ENCODE assay signal across 33 cellular contexts in the genomic region with DNA sequence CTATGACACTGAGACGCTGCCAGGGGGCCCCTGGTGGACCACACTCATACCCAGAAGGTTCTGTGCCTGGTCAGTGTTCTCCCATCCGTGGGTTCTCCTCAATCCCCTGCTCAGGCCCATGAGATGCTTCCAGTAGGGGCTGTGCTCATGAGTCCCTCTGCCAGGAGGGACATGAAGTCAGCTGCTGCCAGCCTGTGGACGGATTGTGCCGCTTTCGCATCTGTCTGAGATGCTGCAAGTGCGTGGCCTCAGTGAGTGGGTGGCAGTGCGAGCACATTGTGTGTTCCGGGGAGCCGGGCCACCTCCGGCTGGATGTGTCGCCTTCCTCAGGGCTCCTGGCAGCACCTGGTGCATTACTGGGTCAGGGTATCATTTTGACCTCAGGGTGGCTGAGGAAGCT. TPM values are rescaled to one million over a fixed set of nuclear protein-coding genes. Genes with fewer than 3 reads are reported as not detected.
"Had no signal": no experiment of that assay in that cellular context is flagged by ENCODE, and none has a peak within 500 bp of the region (broad histone marks: within the 10 kb centered on the region; RNA-seq: fewer than 3 reads in every experiment).

No MANE protein-coding gene starts in this region.

- H3K36me3 ChIP-seq: cardiac muscle cell, esophagus muscularis mucosa, heart left ventricle, lower lobe of right lung, right lobe of liver, transverse colon, WERI-Rb-1 had no signal

- H3K4me1 ChIP-seq: body of pancreas, esophagus muscularis mucosa, foreskin keratinocyte, heart left ventricle, lower lobe of right lung, right lobe of liver, testis, transverse colon had no signal

- H3K9me3 ChIP-seq: body of pancreas, esophagus muscularis mucosa, heart left ventricle, lower lobe of right lung, mucosa of descending colon, right lobe of liver, testis, transverse colon had no signal

- H3K4me3 Mint-ChIP-seq: activated naive CD8-positive, alpha-beta T cell; endodermal cell; immature natural killer cell; natural killer cell treated with Interleukin-12 subunit alpha and Interleukin-12 subunit beta and Interleukin-15 and Interleukin-18, amount 100 ng/mL, for 72 hours; T-helper 1 cell treated with Interleukin-12 subunit alpha and Interleukin-12 subunit beta and Interleukin-4 antibody, amounts not matched to agents 30 μg/mL and 1 μg/mL, for 36 hours had no signal

- H3K27me3 ChIP-seq: foreskin keratinocyte, right lobe of liver, testis, transverse colon had no signal

- ATAC-seq: activated CD4-positive, CD25-positive, alpha-beta regulatory T cell treated with anti-CD3 and anti-CD28 coated beads, Interleukin-2, amount 50 U/mL, for 24 hours; body of pancreas; heart left ventricle; lower lobe of right lung; mucosa of descending colon; natural killer cell treated with Interleukin-12 subunit alpha and Interleukin-12 subunit beta and Interleukin-15 and Interleukin-18, amount 100 ng/mL, for 72 hours; stimulated activated naive CD8-positive, alpha-beta T cell treated with anti-CD3 and anti-CD28 coated beads, Interleukin-15, Interleukin-2, amounts not matched to agents 100 U/mL and 50 U/mL, for 24 hours had no signal

- H3K4me1 Mint-ChIP-seq: immature natural killer cell had no signal

- H3K4me3 ChIP-seq: body of pancreas, cardiac muscle cell, esophagus muscularis mucosa, heart left ventricle, lower lobe of right lung, mucosa of descending colon, right lobe of liver, testis, transverse colon had no signal

- H3K9me3 Mint-ChIP-seq: endodermal cell; immature natural killer cell; natural killer cell treated with Interleukin-12 subunit alpha and Interleukin-12 subunit beta and Interleukin-15 and Interleukin-18, amount 100 ng/mL, for 72 hours; T-helper 1 cell treated with Interleukin-12 subunit alpha and Interleukin-12 subunit beta and Interleukin-4 antibody, amounts not matched to agents 30 μg/mL and 1 μg/mL, for 36 hours had no signal

- DNase-seq: activated CD4-positive, alpha-beta T cell treated with anti-CD3 and anti-CD28 coated beads for 48 hours; activated CD4-positive, alpha-beta T cell treated with anti-CD3 and anti-CD28 coated beads, Interleukin-2, amount 50 U/mL, for 48 hours; activated CD8-positive, alpha-beta memory T cell treated with anti-CD3 and anti-CD28 coated beads for 24 hours; activated effector memory CD4-positive, alpha-beta T cell treated with Interleukin-2 at 50 U/mL for 16 hours; activated naive CD4-positive, alpha-beta T cell treated with Interleukin-2 at 50 U/mL for 16 hours; body of pancreas; endodermal cell; heart left ventricle; hypothalamus; immature natural killer cell; lower lobe of right lung; mucosa of descending colon; right lobe of liver; stimulated activated CD4-positive, alpha-beta T cell treated with anti-CD3 and anti-CD28 coated beads, Interleukin-4, amount 100 ng/mL, for 1 hour; stimulated activated naive CD8-positive, alpha-beta T cell treated with anti-CD3 and anti-CD28 coated beads, Interleukin-15, Interleukin-2, amounts not matched to agents 100 U/mL and 50 U/mL, for 24 hours; T-helper 9 cell; testis; transverse colon; WERI-Rb-1 had no signal

- H3K27ac ChIP-seq: body of pancreas, cardiac muscle cell, esophagus muscularis mucosa, foreskin keratinocyte, heart left ventricle, lower lobe of right lung, right lobe of liver, testis, transverse colon, WERI-Rb-1 had no signal

- FAIRE-seq: TTC549, urothelium cell line had no signal

- H3K27ac Mint-ChIP-seq: activated naive CD8-positive, alpha-beta T cell; endodermal cell; immature natural killer cell; natural killer cell treated with Interleukin-12 subunit alpha and Interleukin-12 subunit beta and Interleukin-15 and Interleukin-18, amount 100 ng/mL, for 72 hours; progenitor cell of endocrine pancreas had no signal

- H3K36me3 Mint-ChIP-seq: activated naive CD8-positive, alpha-beta T cell; immature natural killer cell; natural killer cell treated with Interleukin-12 subunit alpha and Interleukin-12 subunit beta and Interleukin-15 and Interleukin-18, amount 100 ng/mL, for 72 hours had no signal

RNA-seq across cellular contexts. Expression of gene TUNAR, which starts 15.5 kb away (rescaled TPM):
- total RNA-seq: foreskin keratinocyte; heart left ventricle; lower lobe of right lung; mesenteric fat pad; mucosa of descending colon; myocyte; natural killer cell treated with Interleukin-12 subunit alpha and Interleukin-12 subunit beta and Interleukin-15 and Interleukin-18, amount 100 ng/mL, for 72 hours; osteoblast; right lobe of liver; skeletal muscle tissue; transverse colon had no signal
- polyA plus RNA-seq: foreskin keratinocyte, heart left ventricle, immature natural killer cell had no signal
